Comparison of ENCODE assay signal across 8 cellular contexts in the genomic region with DNA sequence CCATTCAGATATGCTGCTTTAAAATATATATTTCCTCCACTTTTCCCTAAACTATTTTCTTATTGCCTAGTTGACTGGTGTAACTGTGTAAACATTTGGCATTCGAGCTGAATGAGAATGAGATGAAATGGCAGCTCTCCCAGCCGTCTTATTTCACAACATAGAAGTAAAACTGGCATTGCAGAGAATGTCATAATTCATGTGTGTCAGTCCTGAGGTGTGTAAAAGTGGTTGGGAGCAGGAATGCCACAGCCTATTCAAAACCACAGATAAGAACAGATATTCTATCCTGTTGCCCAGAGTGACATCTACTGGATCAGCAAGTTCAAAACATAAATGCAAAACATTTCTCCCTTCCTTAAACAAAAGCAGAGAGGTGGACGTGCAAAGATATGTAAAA.
A peak's percentile ranks its signal among the peaks of the same experiment; 100 is the strongest.
DNase-seq lines count a peak whose midpoint lies in the region; ATAC-seq and FAIRE-seq lines count a peak whose summit lies in the region.

No MANE protein-coding gene starts in this region.

- intact Hi-C loops in aorta (cut with DNase I) = no loop called here
- intact Hi-C loops in posterior cingulate gyrus (cut with DNase I) = no loop called here

- 16 to 17% methylated on average over 3 of the region's 3 CpGs for WGBS in aorta, 2 donors

- peak; percentile 17 for DNase-seq in SKM-1 treated with dmso at 0.1 percent for 144 hours (lab: John Stamatoyannopoulos, UW; ENCODE audit: unreplicated experiment)
- DNase-seq in SKM-1 (lab: John Stamatoyannopoulos, UW; ENCODE audit: unreplicated experiment) = no peak
- peak; percentile 76 for DNase-seq in RCC 7860 (ENCODE audit: low spot score)
- DNase-seq in glomerular visceral epithelial cell (ENCODE audit: extremely low spot score) = peak; percentile 80
- DNase-seq in aorta = no peak
- DNase-seq in posterior cingulate gyrus = no peak

- ATAC-seq in aorta (ENCODE audit: low FRiP score) = peak; percentile 71
- ATAC-seq in HG03139 (IDR thresholded peaks at IDR 0.05; ENCODE audit: unreplicated experiment) = no peak
- ATAC-seq in GM21526 (IDR thresholded peaks at IDR 0.05; ENCODE audit: low FRiP score, unreplicated experiment) = no peak

- no peaks in the 10 kb centered on the region for H3K27me3 ChIP-seq in aorta (ENCODE audit: control insufficient read depth in 1 of 2, insufficient read depth in 2 of 2, low read length in 1 of 2)

- H3K4me3 ChIP-seq in aorta (ENCODE audit: low read length in 2 of 2) = no peak overlapping the region

- no peaks in the 10 kb centered on the region for H3K36me3 ChIP-seq in aorta (ENCODE audit: control insufficient read depth in 1 of 2, insufficient read depth in 2 of 2, low read length in 1 of 2)

- H3K27ac ChIP-seq in aorta (ENCODE audit: low read depth in 1 of 2, low read length in 2 of 2) = no peak overlapping the region

- peak; percentile 89 for FAIRE-seq in RCC 7860 (lab: Jason Lieb, UNC)

- no peaks in the 10 kb centered on the region for H3K9me3 ChIP-seq in aorta (ENCODE audit: control insufficient read depth, low read length)

- H3K4me1 ChIP-seq in aorta (ENCODE audit: control insufficient read depth in 1 of 2, insufficient read depth in 2 of 2, low read length in 2 of 2) = no peaks in the 10 kb centered on the region

Comparison
In these comparisons a context has a peak if more than half of its experiments do, and no peak if none do; other contexts are left out.
1. DNase-seq: peak in SKM-1 treated with dmso at 0.1 percent for 144 hours (single experiment), RCC 7860 (single experiment) and glomerular visceral epithelial cell (single experiment); none in SKM-1 (single experiment), aorta (0 of 2) and posterior cingulate gyrus (0 of 10).